In the genomic region with DNA sequence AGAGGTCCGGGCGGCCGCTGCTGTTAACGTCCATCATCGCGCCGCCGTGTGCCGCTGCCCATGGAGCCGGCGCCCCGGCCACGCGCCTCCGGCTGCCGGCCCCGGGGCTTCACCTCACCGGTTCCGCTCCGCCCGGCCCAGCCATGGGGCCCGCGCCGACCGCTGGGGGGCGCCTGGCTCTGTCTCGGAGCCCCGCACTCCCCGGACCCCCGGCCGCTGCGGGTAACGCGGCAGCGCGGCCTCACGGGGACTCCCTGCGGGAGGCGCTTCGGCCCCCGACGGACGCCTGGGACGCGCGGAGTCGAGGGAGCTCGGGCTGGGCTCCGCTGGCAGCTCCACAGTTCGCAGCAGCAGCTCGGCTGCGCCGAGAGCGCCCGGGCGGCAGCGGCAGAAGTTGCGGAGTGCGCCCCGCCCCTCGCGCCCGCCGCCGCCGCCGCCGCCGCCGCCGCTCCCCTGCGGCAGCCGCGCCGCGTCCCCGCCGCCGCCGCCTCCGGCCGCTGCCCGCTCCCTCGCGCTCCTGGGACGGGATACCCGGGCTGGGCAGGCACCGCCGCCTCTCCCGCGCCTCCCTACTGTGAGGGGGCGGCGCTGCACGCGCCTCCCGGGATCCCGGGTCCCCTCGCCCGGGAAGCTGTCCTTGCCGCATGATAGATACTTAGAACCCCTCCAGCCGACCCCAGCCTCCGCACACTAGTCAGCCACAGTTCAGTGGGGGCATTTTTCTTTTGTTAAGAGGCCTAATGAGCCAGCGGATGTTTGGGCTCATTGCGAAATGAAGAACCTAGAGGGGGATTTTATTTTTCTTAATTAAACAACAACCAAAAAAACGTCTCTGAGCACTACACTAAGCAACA, we compare ENCODE assay signal across 8 cellular contexts. TPM values are rescaled to one million over a fixed set of nuclear protein-coding genes. Genes with fewer than 3 reads are reported as not detected.
DNase-seq lines count a peak whose midpoint lies in the region; ATAC-seq and TF ChIP-seq lines count a peak whose summit lies in the region.

TSS of gene HTR7 (minus strand) at position 405 of the 854 bp plus-strand sequence. CDS start at position 37, 368 bp downstream.

- no peaks in the 10 kb centered on the region for H3K36me3 Mint-ChIP-seq in activated CD4-positive, alpha-beta T cell treated with anti-CD3 and anti-CD28 coated beads, Interleukin-2, amount 10 ng/mL, durations not matched to agents 24 days and 14 days (ENCODE audit: low read depth)

- peak within 1 kb of the TSS; percentile 88 for H3K4me3 Mint-ChIP-seq in activated CD4-positive, alpha-beta T cell treated with anti-CD3 and anti-CD28 coated beads, Interleukin-2, amount 10 ng/mL, durations not matched to agents 24 days and 14 days

- H3K9me3 Mint-ChIP-seq in activated CD4-positive, alpha-beta T cell treated with anti-CD3 and anti-CD28 coated beads, Interleukin-2, amount 10 ng/mL, durations not matched to agents 24 days and 14 days = no peaks in the 10 kb centered on the region

- H3K4me3 ChIP-seq in Jurkat, Clone E6-1 (ENCODE audit: low read length) = peak within 1 kb of the TSS; percentile 43
- H3K4me3 ChIP-seq in lung = peak within 1 kb of the TSS; percentile 46

- H3K27ac Mint-ChIP-seq in activated CD4-positive, alpha-beta T cell treated with anti-CD3 and anti-CD28 coated beads, Interleukin-2, amount 10 ng/mL, durations not matched to agents 24 days and 14 days = peak within 1 kb of the TSS; percentile 68

- H3K27ac ChIP-seq in lung (ENCODE audit: low read depth in 1 of 2, low read length in 1 of 2) = peak within 1 kb of the TSS in 1 of 2 donors; percentile 44

- peaks cover 0 to 2% of the 10 kb centered on the region in 2 donors for H3K4me1 ChIP-seq in lung (ENCODE audit: control insufficient read depth in 2 of 2, insufficient read depth in 2 of 2, low read length in 2 of 2)

- H3K9me3 ChIP-seq in lung (ENCODE audit: control insufficient read depth in 2 of 2, insufficient read depth in 1 of 2, low read length in 1 of 2) = no peaks in the 10 kb centered on the region

- intact Hi-C loops in activated CD4-positive, alpha-beta T cell treated with anti-CD3 and anti-CD28 coated beads, Interleukin-2, amount 10 ng/mL, durations not matched to agents 24 days and 14 days (cut with micrococcal nuclease) = loop anchor here (1.0 kb wide), 1 partner anchor 13 kb away; the partner anchor contains the start of gene RPP30

- no peak for TF ChIP-seq CTCF in lung (IDR thresholded peaks at IDR 0.05; ENCODE audit: control extremely low read depth, extremely low read depth)

- DNase-seq in EL = peak; percentile 58
- DNase-seq in Jurkat, Clone E6-1 (ENCODE audit: low read depth, low spot score) = no peak
- peak; percentile 89 for DNase-seq in activated CD4-positive, alpha-beta T cell treated with anti-CD3 and anti-CD28 coated beads, Interleukin-2, amount 10 ng/mL, durations not matched to agents 24 days and 14 days
- peak; percentile 84 for DNase-seq in ecto neural progenitor cell (ENCODE audit: low spot score)
- DNase-seq in lung (ENCODE audit: low spot score) = peak; percentile 36
- peak; percentile 50 for DNase-seq in stimulated activated CD8-positive, alpha-beta memory T cell treated with anti-CD3 and anti-CD28 coated beads, Interleukin-12 subunit alpha, Interleukin-12 subunit beta, amount 100 ng/mL, for 4 hours (ENCODE audit: low read depth)
- DNase-seq in OCI-M2 (lab: John Stamatoyannopoulos, UW; ENCODE audit: unreplicated experiment) = no peak

- H3K27me3 ChIP-seq in lung (ENCODE audit: control insufficient read depth, insufficient read depth) = no peaks in the 10 kb centered on the region

- peaks cover 4% of the 10 kb centered on the region for H3K4me1 Mint-ChIP-seq in activated CD4-positive, alpha-beta T cell treated with anti-CD3 and anti-CD28 coated beads, Interleukin-2, amount 10 ng/mL, durations not matched to agents 24 days and 14 days

- H3K27me3 Mint-ChIP-seq in activated CD4-positive, alpha-beta T cell treated with anti-CD3 and anti-CD28 coated beads, Interleukin-2, amount 10 ng/mL, durations not matched to agents 24 days and 14 days = peaks cover 78% of the 10 kb centered on the region

- H3K36me3 ChIP-seq in lung (ENCODE audit: control insufficient read depth in 2 of 2, insufficient read depth in 2 of 2, low read length in 2 of 2) = no peaks in the 10 kb centered on the region

- WGBS in lung, 2 donors = 0 to 1% methylated on average over 51 to 105 of the region's 105 CpGs

- ATAC-seq in GM21515 (IDR thresholded peaks at IDR 0.05; ENCODE audit: unreplicated experiment) = peak; percentile 75
- peak; percentile 87 for ATAC-seq in lung (ENCODE audit: insufficient read depth, low FRiP score)

RNA-seq across cellular contexts. Expression of gene HTR7, which starts in this region (rescaled TPM):
- not detected for polyA plus RNA-seq in Jurkat, Clone E6-1 (2012; ENCODE audit: insufficient read depth, insufficient read length)
- total RNA-seq in activated CD4-positive, alpha-beta T cell treated with anti-CD3 and anti-CD28 coated beads, Interleukin-2, amount 10 ng/mL, durations not matched to agents 24 days and 14 days = not detected in 2 replicates
- total RNA-seq in lung = under 1 TPM; 0.18 to 0.65 TPM
- polyA plus RNA-seq in lung = under 1 TPM; 0.12 to 0.48 TPM

Comparison
In these comparisons a context has a peak if more than half of its experiments do, and no peak if none do; other contexts are left out.
1. Peak in DNase-seq in activated CD4-positive, alpha-beta T cell treated with anti-CD3 and anti-CD28 coated beads, Interleukin-2, amount 10 ng/mL, durations not matched to agents 24 days and 14 days; RNA of the gene not detected or under 1 TPM.
2. Peak in DNase-seq, ATAC-seq and H3K4me3 ChIP-seq in lung; RNA of the gene not detected or under 1 TPM.
3. DNase-seq: peak in EL (single experiment), ecto neural progenitor cell (single experiment) and stimulated activated CD8-positive, alpha-beta memory T cell treated with anti-CD3 and anti-CD28 coated beads, Interleukin-12 subunit alpha, Interleukin-12 subunit beta, amount 100 ng/mL, for 4 hours (single experiment); none in Jurkat, Clone E6-1 (single experiment) and OCI-M2 (single experiment).